In genomic region chr4:173014113-173014558, GRCh38 we compare ENCODE assay signal across 8 cellular contexts.
A peak's percentile ranks its signal among the peaks of the same experiment; 100 is the strongest.
DNase-seq lines count a peak whose midpoint lies in the region; ATAC-seq and TF ChIP-seq lines count a peak whose summit lies in the region.

No MANE protein-coding gene starts in this region.

- H3K36me3 ChIP-seq in mammary epithelial cell (ENCODE audit: insufficient read depth, low read length) (no peaks in the 10 kb centered on the region), kidney epithelial cell (ENCODE audit: control insufficient read depth, insufficient read depth, low read length) (no peaks in the 10 kb centered on the region)

- WGBS in mammary epithelial cell (ENCODE audit: low coverage, missing lambda C conversion rate) = 53% methylated on average over 2 of the region's 4 CpGs

- H3K9ac ChIP-seq in mammary epithelial cell (ENCODE audit: insufficient read depth, low read length) = no peak overlapping the region

- H3K79me2 ChIP-seq in mammary epithelial cell (ENCODE audit: insufficient read depth, low read length) = no peaks in the 10 kb centered on the region

- BruUV-seq in Calu3 (replicated peaks; lab: Mats Ljungman, UMichigan) (no TSS peak), mammary epithelial cell (replicated peaks; lab: Mats Ljungman, UMichigan) (no TSS peak)

- intact Hi-C loops in Calu3 (cut with micrococcal nuclease; ENCODE audit: unreplicated experiment) (loop anchor here (5.0 kb wide), 1 partner anchor 403 kb away; no protein-coding TSS in a partner anchor), mammary epithelial cell (cut with micrococcal nuclease) (loop anchor here (1.0 kb wide), 1 partner anchor 238 kb away; no protein-coding TSS in a partner anchor)

- no peak for ATAC-seq in HG03460 (IDR thresholded peaks at IDR 0.05; ENCODE audit: unreplicated experiment)

- no peak overlapping the region for H3K27ac Mint-ChIP-seq in Calu3 (ENCODE audit: unreplicated experiment)

- H3K9me3 Mint-ChIP-seq in Calu3 (ENCODE audit: low read depth, unreplicated experiment) = no peaks in the 10 kb centered on the region

- H3K4me1 ChIP-seq in mammary epithelial cell (ENCODE audit: insufficient read depth, low read length) = no peaks in the 10 kb centered on the region

- no peak overlapping the region for H2AFZ ChIP-seq in mammary epithelial cell (ENCODE audit: low read depth, low read length)

- no peak overlapping the region for H3K27ac ChIP-seq in mammary epithelial cell (ENCODE audit: insufficient read depth, low read depth, low read length)

- H3K4me1 Mint-ChIP-seq in Calu3 (ENCODE audit: low read depth, unreplicated experiment) = no peaks in the 10 kb centered on the region

- no peaks in the 10 kb centered on the region for H4K20me1 ChIP-seq in mammary epithelial cell (ENCODE audit: insufficient read depth, low read length)

- dilution Hi-C loops in mammary epithelial cell (cut with HindIII; ENCODE audit: low sequenced_read_pairs) = loop anchor here (25.0 kb wide), 1 partner anchor 248 kb away; no protein-coding TSS in a partner anchor

- peak; percentile 6 for DNase-seq in Calu3
- no peak for DNase-seq in LNCaP clone FGC (ENCODE audit: low read depth)
- DNase-seq in mammary epithelial cell = peak; percentile 68
- no peak for DNase-seq in kidney epithelial cell (ENCODE audit: low read depth)
- no peak for DNase-seq in NCI-H2196 treated with DMSO at 0.1 percent for 48 hours (lab: John Stamatoyannopoulos, UW; ENCODE audit: unreplicated experiment)
- DNase-seq in DMS79 (lab: John Stamatoyannopoulos, UW) = no peak
- DNase-seq in SIG-M5 (lab: John Stamatoyannopoulos, UW) = no peak

- no peaks in the 10 kb centered on the region for H3K27me3 ChIP-seq in mammary epithelial cell (ENCODE audit: insufficient read depth, low read length)
- H3K27me3 ChIP-seq in kidney epithelial cell (ENCODE audit: control insufficient read depth, insufficient read depth, low read length) = no peaks in the 10 kb centered on the region

- no peaks in the 10 kb centered on the region for H3K9me3 ChIP-seq in mammary epithelial cell (replicated peaks; ENCODE audit: insufficient read depth, low read length)

- TF ChIP-seq CTCF in Calu3 (IDR thresholded peaks at IDR 0.05; ENCODE audit: unreplicated experiment) (no peak), LNCaP clone FGC (IDR thresholded peaks at IDR 0.05; ENCODE audit: control insufficient read depth, extremely low read depth, insufficient read depth) (peak; percentile 13; the same call in 1 of the 2 replicates), mammary epithelial cell (conservative IDR thresholded peaks at IDR 0.05 in 1 of 2, IDR thresholded peaks at IDR 0.05 in 1 of 2; ENCODE audit: extremely low read depth in 1 of 2, insufficient read depth in 1 of 2, low read depth in 1 of 2, low read length in 2 of 2) (peak in 1 of 2 donors; percentile 29), kidney epithelial cell (IDR thresholded peaks at IDR 0.05; ENCODE audit: insufficient read depth, low read length, poor library complexity, severe bottlenecking) (peak; percentile 24)

- H3K4me3 ChIP-seq in LNCaP clone FGC (ENCODE audit: low read depth, low read length) = no peak overlapping the region
- no peak overlapping the region for H3K4me3 ChIP-seq in mammary epithelial cell (replicated peaks in 1 of 3; ENCODE audit: insufficient read depth in 1 of 3, low read depth in 2 of 3, low read length in 3 of 3)
- no peak overlapping the region for H3K4me3 ChIP-seq in kidney epithelial cell (ENCODE audit: low read depth, low read length)

- H3K4me3 Mint-ChIP-seq in Calu3 (ENCODE audit: low read depth, unreplicated experiment) = no peak overlapping the region

- in situ Hi-C loops in mammary epithelial cell (cut with MboI; ENCODE audit: low sequenced_read_pairs in 2 of 2) = loop anchor here (10.0 to 25.0 kb wide), 3 partner anchors 161 to 401 kb away; no protein-coding TSS in a partner anchor

- CTCF ChIA-PET in Calu3 (lab: Charles Lee) (interaction anchor here (0.6 to 1.9 kb wide), 15 partner anchors 9 to 480 kb away, joined by 3 to 33 read pairs (median 5); no protein-coding TSS in a partner anchor), mammary epithelial cell (lab: Charles Lee; ENCODE audit: low non-redundant PET) (interaction anchor here (0.6 to 1.1 kb wide), 5 partner anchors 9 to 850 kb away, joined by 3 to 22 read pairs (median 6); no protein-coding TSS in a partner anchor)

- no peak overlapping the region for H3K4me2 ChIP-seq in mammary epithelial cell (ENCODE audit: insufficient read depth, low read depth, low read length)

- H3K36me3 Mint-ChIP-seq in Calu3 (ENCODE audit: insufficient read depth, unreplicated experiment) = peaks cover 5% of the 10 kb centered on the region

- H3K27me3 Mint-ChIP-seq in Calu3 (ENCODE audit: unreplicated experiment) = no peaks in the 10 kb centered on the region

Comparison
In these comparisons a context has a peak if more than half of its experiments do, and no peak if none do; other contexts are left out.
1. DNase-seq: peak in Calu3 (single experiment) and mammary epithelial cell (single experiment); none in LNCaP clone FGC (single experiment), kidney epithelial cell (single experiment), NCI-H2196 treated with DMSO at 0.1 percent for 48 hours (single experiment), DMS79 (single experiment) and SIG-M5 (single experiment).